17 cellular contexts compared by ENCODE assay signal in the genomic region with DNA sequence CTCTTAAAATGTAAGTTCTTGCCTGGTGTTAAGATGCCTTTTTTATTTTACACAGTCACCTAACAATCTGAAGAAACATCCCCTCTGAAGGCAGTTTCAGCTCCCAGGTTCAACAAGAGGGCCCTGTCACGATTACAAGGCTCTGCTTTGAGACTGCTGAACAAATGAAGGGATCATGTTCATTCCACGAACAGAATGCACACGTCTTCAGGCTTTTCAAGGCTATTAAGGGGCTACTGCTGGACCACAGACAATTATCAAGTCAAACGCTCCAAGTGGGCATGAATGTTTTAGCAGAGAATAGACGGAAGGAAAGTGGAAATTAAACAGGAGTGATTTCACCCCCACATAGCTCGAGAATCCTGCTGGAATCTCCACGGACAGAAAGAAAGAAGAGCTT.
DNase-seq lines count a peak whose midpoint lies in the region; ATAC-seq and TF ChIP-seq lines count a peak whose summit lies in the region.
"Had no signal": no experiment of that assay in that cellular context is flagged by ENCODE, and none has a peak within 500 bp of the region (broad histone marks: within the 10 kb centered on the region; RNA-seq: fewer than 3 reads in every experiment).

No MANE protein-coding gene starts in this region.

- no peak overlapping the region for H3K4me3 ChIP-seq in Panc1 (ENCODE audit: low read depth in 2 of 2, low read length in 2 of 2)
- no peak overlapping the region for H3K4me3 ChIP-seq in coronary artery
- H3K4me3 ChIP-seq in neural cell (ENCODE audit: low read length): peak overlapping the region; percentile 13
- H3K4me3 ChIP-seq in testis: no peak overlapping the region
- H3K4me3 ChIP-seq: lower lobe of right lung, neural progenitor cell had no signal

- H3K9me3 ChIP-seq in Panc1 (ENCODE audit: control insufficient read depth, insufficient read depth, low read depth, low read length) (no peaks in the 10 kb centered on the region), neural cell (ENCODE audit: low read length) (no peaks in the 10 kb centered on the region), testis (no peaks in the 10 kb centered on the region)
- H3K9me3 ChIP-seq: lower lobe of right lung had no signal

- H3K4me1 Mint-ChIP-seq in T-cell: no peaks in the 10 kb centered on the region
- no peaks in the 10 kb centered on the region for H3K4me1 Mint-ChIP-seq in stimulated activated effector memory CD8-positive, alpha-beta T cell treated with anti-CD3 and anti-CD28 coated beads, Interleukin-12 subunit alpha, Interleukin-12 subunit beta, amount 100 ng/mL, for 72 hours
- H3K4me1 Mint-ChIP-seq: T-helper 17 cell, WTC11 had no signal

- peak overlapping the region; percentile 1 for H3K4me2 ChIP-seq in neural cell (ENCODE audit: low read length)
- H3K4me2 ChIP-seq: neural progenitor cell had no signal

- no peaks in the 10 kb centered on the region for H3K9me2 ChIP-seq in neural cell (ENCODE audit: insufficient read depth, low read length)

- TF ChIP-seq RAD21 in neural cell (conservative IDR thresholded peaks at IDR 0.05): no peak

- H3K9ac ChIP-seq in neural cell (ENCODE audit: low read length): no peak overlapping the region
- H3K9ac ChIP-seq: neural progenitor cell had no signal

- peaks cover 5% of the 10 kb centered on the region for H3F3A ChIP-seq in neural cell (ENCODE audit: insufficient read depth, low read length, poor library complexity, severe bottlenecking)

- TF ChIP-seq CTCF in Panc1 (IDR thresholded peaks at IDR 0.05) (no peak), coronary artery (IDR thresholded peaks at IDR 0.05) (no peak), neural cell (IDR thresholded peaks at IDR 0.05; ENCODE audit: poor library complexity, severe bottlenecking) (no peak), testis (IDR thresholded peaks at IDR 0.05) (no peak)

- peaks cover 15% of the 10 kb centered on the region for H3K4me1 ChIP-seq in Panc1 (ENCODE audit: control insufficient read depth, insufficient read depth, low read length)
- peaks cover 25% of the 10 kb centered on the region for H3K4me1 ChIP-seq in testis
- H3K4me1 ChIP-seq: neural progenitor cell had no signal

- H3K36me3 ChIP-seq in Panc1 (ENCODE audit: control insufficient read depth, insufficient read depth, low read length) (no peaks in the 10 kb centered on the region), neural cell (ENCODE audit: insufficient read depth, low read length) (no peaks in the 10 kb centered on the region), testis (ENCODE audit: low read depth, missing control alignments) (no peaks in the 10 kb centered on the region)
- H3K36me3 ChIP-seq: lower lobe of right lung, neural progenitor cell had no signal

- H3K36me3 Mint-ChIP-seq in T-cell: no peaks in the 10 kb centered on the region
- H3K36me3 Mint-ChIP-seq in stimulated activated effector memory CD8-positive, alpha-beta T cell treated with anti-CD3 and anti-CD28 coated beads, Interleukin-12 subunit alpha, Interleukin-12 subunit beta, amount 100 ng/mL, for 72 hours: no peaks in the 10 kb centered on the region
- H3K36me3 Mint-ChIP-seq: neural progenitor cell, WTC11 had no signal

- H3K9me3 Mint-ChIP-seq in T-cell: peaks cover 0 to 7% (median 0%) of the 10 kb centered on the region in 3 donors
- peaks cover 4% of the 10 kb centered on the region for H3K9me3 Mint-ChIP-seq in stimulated activated effector memory CD8-positive, alpha-beta T cell treated with anti-CD3 and anti-CD28 coated beads, Interleukin-12 subunit alpha, Interleukin-12 subunit beta, amount 100 ng/mL, for 72 hours
- H3K9me3 Mint-ChIP-seq: neural progenitor cell, WTC11 had no signal

- peaks cover 6 to 14% of the 10 kb centered on the region in 2 donors for H3K27me3 Mint-ChIP-seq in T-cell

- TF ChIP-seq EP300 in neural cell (conservative IDR thresholded peaks at IDR 0.05; ENCODE audit: poor library complexity, severe bottlenecking): no peak

- H3K27ac Mint-ChIP-seq in T-cell: no peak overlapping the region
- no peak overlapping the region for H3K27ac Mint-ChIP-seq in stimulated activated effector memory CD8-positive, alpha-beta T cell treated with anti-CD3 and anti-CD28 coated beads, Interleukin-12 subunit alpha, Interleukin-12 subunit beta, amount 100 ng/mL, for 72 hours
- H3K27ac Mint-ChIP-seq: neural progenitor cell, T-helper 17 cell, WTC11 had no signal

- H4K20me1 ChIP-seq in neural cell (ENCODE audit: insufficient read depth): no peaks in the 10 kb centered on the region

- H3K27ac ChIP-seq in Panc1 (ENCODE audit: low read length): peak overlapping the region; percentile 78; the same call in 1 of the 2 replicates
- H3K27ac ChIP-seq in coronary artery: peak overlapping the region; percentile 91
- peak overlapping the region; percentile 45 for H3K27ac ChIP-seq in neural cell (ENCODE audit: low read length)
- peak overlapping the region; percentile 81 to 87 for H3K27ac ChIP-seq in testis
- H3K27ac ChIP-seq: lower lobe of right lung, neural progenitor cell had no signal

- H3K27me3 ChIP-seq in Panc1 (ENCODE audit: control insufficient read depth, insufficient read depth, low read length): no peaks in the 10 kb centered on the region
- H3K27me3 ChIP-seq in neural cell (ENCODE audit: insufficient read depth, low read depth, low read length): no peaks in the 10 kb centered on the region
- H3K27me3 ChIP-seq in testis: no peaks in the 10 kb centered on the region
- H3K27me3 ChIP-seq: neural progenitor cell had no signal

- H3K4me3 Mint-ChIP-seq in T-cell: no peak overlapping the region
- H3K4me3 Mint-ChIP-seq in stimulated activated effector memory CD8-positive, alpha-beta T cell treated with anti-CD3 and anti-CD28 coated beads, Interleukin-12 subunit alpha, Interleukin-12 subunit beta, amount 100 ng/mL, for 72 hours: no peak overlapping the region
- H3K4me3 Mint-ChIP-seq: neural progenitor cell, T-helper 17 cell, WTC11 had no signal

- no peaks in the 10 kb centered on the region for H3K79me2 ChIP-seq in neural cell (replicated peaks; ENCODE audit: insufficient read depth, low read length)

- no peak overlapping the region for H2AFZ ChIP-seq in neural cell (ENCODE audit: low read depth, low read length)
- H2AFZ ChIP-seq: neural progenitor cell had no signal

- ATAC-seq in Panc1 (no peak), T-cell (replicated peaks in 1 of 4) (no peak)
- no peak for ATAC-seq in stimulated activated naive CD8-positive, alpha-beta T cell treated with anti-CD3 and anti-CD28 coated beads, Interleukin-15, Interleukin-2, amounts not matched to agents 100 U/mL and 50 U/mL, for 24 hours
- ATAC-seq in stimulated activated effector memory CD8-positive, alpha-beta T cell treated with anti-CD3 and anti-CD28 coated beads, Interleukin-12 subunit alpha, Interleukin-12 subunit beta, amount 100 ng/mL, for 72 hours: no peak
- ATAC-seq: lower lobe of right lung, T-helper 17 cell, WTC11 had no signal

- intact Hi-C loops in Panc1 (cut with micrococcal nuclease; ENCODE audit: unreplicated experiment) (no loop called here), testis (cut with DNase I; ENCODE audit: low total_unique reads) (no loop called here)

- BruUV-seq in Panc1 (replicated peaks; lab: Mats Ljungman, UMichigan): no TSS peak

- POLR2A ChIA-PET in Panc1 (lab: Charles Lee) (no interaction called here), T-cell (lab: Charles Lee) (no interaction called here)

- TF ChIP-seq POLR2A in testis (IDR thresholded peaks at IDR 0.05): no peak

- WGBS in testis, 2 donors: 48 to 65% methylated on average over 7 of the region's 7 CpGs

- CTCF ChIA-PET in Panc1 (lab: Charles Lee) (no interaction called here), T-cell (lab: Charles Lee) (no interaction called here)

- DNase-seq in Panc1 (ENCODE audit: low read depth, low spot score) (no peak), coronary artery (ENCODE audit: low spot score) (no peak), testis (no peak), T-cell (no peak), GM03348 (ENCODE audit: low spot score) (no peak)
- no peak for DNase-seq in stimulated activated naive CD8-positive, alpha-beta T cell treated with anti-CD3 and anti-CD28 coated beads, Interleukin-15, Interleukin-2, amounts not matched to agents 100 U/mL and 50 U/mL, for 24 hours
- DNase-seq in stimulated activated effector memory CD8-positive, alpha-beta T cell treated with anti-CD3 and anti-CD28 coated beads, Interleukin-12 subunit alpha, Interleukin-12 subunit beta, amount 100 ng/mL, for 72 hours (ENCODE audit: low spot score in 2 of 2): no peak
- DNase-seq: activated CD8-positive, alpha-beta memory T cell treated with anti-CD3 and anti-CD28 coated beads for 24 hours; activated effector memory CD4-positive, alpha-beta T cell treated with Interleukin-2 at 50 U/mL for 16 hours; AML-193; lower lobe of right lung; NCI-H774; RPMI8226; T-helper 17 cell had no signal

- in situ Hi-C loops in Panc1 (cut with HindIII; ENCODE audit: low pct_unique_long_range_greater_than_20kb, low sequenced_read_pairs): no loop called here

TF ChIP-seq in neural cell, 6 proteins besides CTCF, POLR2A, EP300 and RAD21:
- no peak for TF ChIP-seq POLR2AphosphoS5 (IDR thresholded peaks at IDR 0.05)
